Comparison of ENCODE assay signal across 9 cellular contexts in the genomic region with DNA sequence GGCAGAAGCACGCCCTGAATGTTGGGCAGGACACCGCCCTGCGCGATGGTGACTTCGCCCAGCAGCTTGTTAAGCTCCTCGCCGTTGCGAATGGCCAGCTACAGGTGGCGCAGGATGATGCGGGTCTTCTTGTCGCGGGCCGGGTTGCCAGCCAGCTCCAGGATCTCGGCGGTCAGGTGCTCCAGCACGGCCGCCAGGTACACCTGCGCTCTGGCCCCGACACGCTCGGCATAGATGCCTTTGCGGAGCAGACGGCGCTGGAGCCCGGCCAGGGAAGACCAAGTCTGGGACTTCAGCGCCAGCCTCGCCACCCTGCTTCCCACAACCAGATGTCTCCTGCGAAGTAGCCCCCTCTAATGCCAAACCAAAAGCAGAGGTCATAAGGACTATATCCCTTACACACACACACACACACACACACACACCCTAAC. TPM values are rescaled to one million over a fixed set of nuclear protein-coding genes. Genes with fewer than 3 reads are reported as not detected.
DNase-seq lines count a peak whose midpoint lies in the region; ATAC-seq, FAIRE-seq and TF ChIP-seq lines count a peak whose summit lies in the region.
"Had no signal": no experiment of that assay in that cellular context is flagged by ENCODE, and none has a peak within 500 bp of the region (broad histone marks: within the 10 kb centered on the region; RNA-seq: fewer than 3 reads in every experiment).

No MANE protein-coding gene starts in this region.

- DNase-seq in GM23248: no peak
- peak; percentile 53 for DNase-seq in activated CD8-positive, alpha-beta memory T cell treated with anti-CD3 and anti-CD28 coated beads, Interleukin-2, amount 10 ng/mL, durations not matched to agents 7 days and 5 days
- peak; percentile 19 to 30 for DNase-seq in cardiac muscle cell (ENCODE audit: low read depth in 1 of 2, low spot score in 1 of 2)
- DNase-seq in stimulated activated CD4-positive, alpha-beta T cell treated with anti-CD3 and anti-CD28 coated beads, Interleukin-1b, Interleukin-23, amount 100 ng/mL, for 24 hours (ENCODE audit: low read depth in 4 of 4, low spot score in 1 of 4): peak in 3 of 4 experiments; percentile 1 to 4 (median 1)
- DNase-seq in D721Med (ENCODE audit: insufficient read length, low spot score): no peak
- DNase-seq in WERI-Rb-1: no peak

- ATAC-seq in activated CD8-positive, alpha-beta memory T cell treated with anti-CD3 and anti-CD28 coated beads, Interleukin-2, amount 10 ng/mL, durations not matched to agents 7 days and 5 days: peak; percentile 85
- ATAC-seq in HG03097 (IDR thresholded peaks at IDR 0.05; ENCODE audit: low FRiP score, unreplicated experiment) (no peak), HG03025 (IDR thresholded peaks at IDR 0.05; ENCODE audit: low FRiP score, unreplicated experiment) (no peak)

- no peaks in the 10 kb centered on the region for H4K20me1 ChIP-seq in GM23248 (ENCODE audit: insufficient read depth)

- H3K9ac ChIP-seq in GM23248: no peak overlapping the region

- in situ Hi-C loops in GM23248 (cut with MboI): no loop called here

- peaks cover 2% of the 10 kb centered on the region for H3K36me3 Mint-ChIP-seq in activated CD8-positive, alpha-beta memory T cell treated with anti-CD3 and anti-CD28 coated beads, Interleukin-2, amount 10 ng/mL, durations not matched to agents 7 days and 5 days

- H3K4me3 ChIP-seq in GM23248 (no peak overlapping the region), cardiac muscle cell (no peak overlapping the region), WERI-Rb-1 (ENCODE audit: low read depth, low read length) (no peak overlapping the region)
- H3K4me3 ChIP-seq: thyroid gland had no signal

- TF ChIP-seq CTCF in cardiac muscle cell (IDR thresholded peaks at IDR 0.05; ENCODE audit: low read depth, low read length) (no peak), D721Med (IDR thresholded peaks at IDR 0.05; ENCODE audit: insufficient read depth, missing control alignments) (no peak), WERI-Rb-1 (IDR thresholded peaks at IDR 0.05; ENCODE audit: low read depth, low read length) (no peak)

- H3F3A ChIP-seq in GM23248 (ENCODE audit: insufficient read depth): no peaks in the 10 kb centered on the region

- CTCF ChIA-PET in activated CD8-positive, alpha-beta memory T cell treated with anti-CD3 and anti-CD28 coated beads, Interleukin-2, amount 10 ng/mL, durations not matched to agents 7 days and 5 days (lab: Charles Lee): interaction anchor here (0.7 to 2.2 kb wide), 6 partner anchors 16 to 164 kb away, joined by 3 to 12 read pairs (median 4); no protein-coding TSS in a partner anchor

- H3K4me1 Mint-ChIP-seq in activated CD8-positive, alpha-beta memory T cell treated with anti-CD3 and anti-CD28 coated beads, Interleukin-2, amount 10 ng/mL, durations not matched to agents 7 days and 5 days: peaks cover 3% of the 10 kb centered on the region

- peak overlapping the region; percentile 62 for H3K4me3 Mint-ChIP-seq in activated CD8-positive, alpha-beta memory T cell treated with anti-CD3 and anti-CD28 coated beads, Interleukin-2, amount 10 ng/mL, durations not matched to agents 7 days and 5 days

- H3K27ac ChIP-seq in GM23248 (no peak overlapping the region), cardiac muscle cell (no peak overlapping the region), WERI-Rb-1 (no peak overlapping the region)
- H3K27ac ChIP-seq: thyroid gland had no signal

- H3K9me3 Mint-ChIP-seq in activated CD8-positive, alpha-beta memory T cell treated with anti-CD3 and anti-CD28 coated beads, Interleukin-2, amount 10 ng/mL, durations not matched to agents 7 days and 5 days (ENCODE audit: low read depth): no peaks in the 10 kb centered on the region

- no peak overlapping the region for H3K4me2 ChIP-seq in GM23248 (ENCODE audit: unreplicated experiment)

- peak overlapping the region; percentile 12 for H3K27ac Mint-ChIP-seq in activated CD8-positive, alpha-beta memory T cell treated with anti-CD3 and anti-CD28 coated beads, Interleukin-2, amount 10 ng/mL, durations not matched to agents 7 days and 5 days

- H3K9me3 ChIP-seq in GM23248 (ENCODE audit: low read depth) (no peaks in the 10 kb centered on the region), cardiac muscle cell (ENCODE audit: low read depth) (no peaks in the 10 kb centered on the region), WERI-Rb-1 (ENCODE audit: severe bottlenecking) (no peaks in the 10 kb centered on the region)
- H3K9me3 ChIP-seq: thyroid gland had no signal

- H3K27me3 ChIP-seq in GM23248 (replicated peaks; ENCODE audit: insufficient read depth): no peaks in the 10 kb centered on the region
- H3K27me3 ChIP-seq in cardiac muscle cell: peaks cover 32% of the 10 kb centered on the region
- H3K27me3 ChIP-seq in WERI-Rb-1 (ENCODE audit: insufficient read depth, low read depth, severe bottlenecking): no peaks in the 10 kb centered on the region
- H3K27me3 ChIP-seq: thyroid gland had no signal

- no peaks in the 10 kb centered on the region for H3K79me2 ChIP-seq in GM23248 (ENCODE audit: insufficient read depth)

- WGBS in GM23248 (ENCODE audit: low coverage in 1 of 2, low lambda C conversion rate in 2 of 2, missing lambda C conversion rate in 2 of 2), 2 experiments: 20 to 24% methylated on average over 28 of the region's 28 CpGs

- H3K4me1 ChIP-seq in GM23248 (ENCODE audit: insufficient read depth) (0 out of 2 replicates have a peak, but pooled peaks cover 12% of the 10 kb centered on the region), cardiac muscle cell (ENCODE audit: low read depth) (no peaks in the 10 kb centered on the region)
- H3K4me1 ChIP-seq: thyroid gland had no signal

- H3K9me2 ChIP-seq in GM23248 (ENCODE audit: insufficient read depth): no peaks in the 10 kb centered on the region

- no peaks in the 10 kb centered on the region for H3K27me3 Mint-ChIP-seq in activated CD8-positive, alpha-beta memory T cell treated with anti-CD3 and anti-CD28 coated beads, Interleukin-2, amount 10 ng/mL, durations not matched to agents 7 days and 5 days

- no peak for FAIRE-seq in D721Med (lab: Jason Lieb, UNC)

- H2AFZ ChIP-seq in GM23248: 0 out of 2 replicates have a peak overlapping the region, but pooled peaks have one; percentile 21

- no peaks in the 10 kb centered on the region for H3K36me3 ChIP-seq in GM23248 (ENCODE audit: low read depth)
- H3K36me3 ChIP-seq in cardiac muscle cell: no peaks in the 10 kb centered on the region
- no peaks in the 10 kb centered on the region for H3K36me3 ChIP-seq in WERI-Rb-1
- H3K36me3 ChIP-seq: thyroid gland had no signal

RNA-seq across cellular contexts. Expression of a gene that starts 8.0 kb away (rescaled TPM):
- total RNA-seq in GM23248 (2014; rRNA removed; shearing (Covaris generic)): not detected in 2 replicates
- polyA plus RNA-seq in GM23248 (2016; fragmentation: Nextera tagmentation; extraction: Ambion mirVana): not detected in 2 replicates
- under 1 TPM; 0.26 to 0.76 TPM for total RNA-seq in activated CD8-positive, alpha-beta memory T cell treated with anti-CD3 and anti-CD28 coated beads, Interleukin-2, amount 10 ng/mL, durations not matched to agents 7 days and 5 days
- total RNA-seq in cardiac muscle cell: not detected in 2 replicates
- not detected in 2 replicates for polyA plus RNA-seq in cardiac muscle cell
- total RNA-seq: thyroid gland had no signal

RNA-seq across cellular contexts. Expression of a gene that starts 48.4 kb away (rescaled TPM):
- total RNA-seq in GM23248 (2014; rRNA removed; shearing (Covaris generic)): not detected in 2 replicates
- not detected in 2 replicates for polyA plus RNA-seq in GM23248 (2016; fragmentation: Nextera tagmentation; extraction: Ambion mirVana)
- not detected for total RNA-seq in activated CD8-positive, alpha-beta memory T cell treated with anti-CD3 and anti-CD28 coated beads, Interleukin-2, amount 10 ng/mL, durations not matched to agents 7 days and 5 days
- not detected in 2 replicates for total RNA-seq in cardiac muscle cell
- not detected in 2 replicates for polyA plus RNA-seq in cardiac muscle cell
- total RNA-seq: thyroid gland had no signal

RNA-seq across cellular contexts. Expression of a gene that starts 50.2 kb away (rescaled TPM):
- not detected in 2 replicates for total RNA-seq in GM23248 (2014; rRNA removed; shearing (Covaris generic))
- polyA plus RNA-seq in GM23248 (2016; fragmentation: Nextera tagmentation; extraction: Ambion mirVana) (not detected in 2 replicates), cardiac muscle cell (not detected in 2 replicates)
- total RNA-seq in activated CD8-positive, alpha-beta memory T cell treated with anti-CD3 and anti-CD28 coated beads, Interleukin-2, amount 10 ng/mL, durations not matched to agents 7 days and 5 days: not detected
- not detected in 2 replicates for total RNA-seq in cardiac muscle cell
- total RNA-seq: thyroid gland had no signal

Comparison
In these comparisons a context has a peak if more than half of its experiments do, and no peak if none do; other contexts are left out.
1. DNase-seq: peak in activated CD8-positive, alpha-beta memory T cell treated with anti-CD3 and anti-CD28 coated beads, Interleukin-2, amount 10 ng/mL, durations not matched to agents 7 days and 5 days (single experiment), cardiac muscle cell (2 of 2) and stimulated activated CD4-positive, alpha-beta T cell treated with anti-CD3 and anti-CD28 coated beads, Interleukin-1b, Interleukin-23, amount 100 ng/mL, for 24 hours (3 of 4); none in GM23248 (single experiment), D721Med (single experiment) and WERI-Rb-1 (single experiment).